Comparison of ENCODE assay signal across 35 cellular contexts in the genomic region with DNA sequence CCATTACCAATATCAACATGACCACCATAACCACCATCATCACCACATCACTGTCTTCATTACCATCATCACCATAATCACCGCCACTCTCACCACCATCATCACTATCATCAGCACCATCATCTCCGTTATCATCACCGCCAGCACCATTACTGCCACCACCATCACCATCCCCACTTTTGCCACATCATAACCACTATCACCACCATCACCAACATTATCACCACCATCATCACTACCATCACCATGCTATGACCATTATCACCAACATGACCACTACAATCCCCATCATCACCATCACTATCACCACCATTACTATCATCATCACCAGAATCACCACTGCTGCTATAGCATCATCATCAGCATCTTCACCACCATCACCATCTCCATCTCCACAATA. TPM values are rescaled to one million over a fixed set of nuclear protein-coding genes. Genes with fewer than 3 reads are reported as not detected.
"Had no signal": no experiment of that assay in that cellular context is flagged by ENCODE, and none has a peak within 500 bp of the region (broad histone marks: within the 10 kb centered on the region; RNA-seq: fewer than 3 reads in every experiment).

No MANE protein-coding gene starts in this region.

- H3K9me3 Mint-ChIP-seq: naive thymus-derived CD8-positive, alpha-beta T cell; natural killer cell treated with Interleukin-12 subunit alpha and Interleukin-12 subunit beta and Interleukin-15 and Interleukin-18, amount 100 ng/mL, for 72 hours; nephron progenitor cell; neural crest cell; stimulated activated memory B cell treated with anti-CD40 and anti-IgM and Interleukin-4, amounts not matched to agents 10 μg/mL and 1 μg/mL and 100 μg/mL, for 72 hours; stimulated activated naive CD8-positive, alpha-beta T cell treated with anti-CD3 and anti-CD28 coated beads, Interleukin-15, amount 100 ng/mL, for 72 hours; type B pancreatic cell had no signal

- H3K36me3 ChIP-seq: ovary, spleen, suprapubic skin, tibial artery, transverse colon, upper lobe of right lung, uterus had no signal

- H3K27ac Mint-ChIP-seq: naive thymus-derived CD8-positive, alpha-beta T cell; natural killer cell treated with Interleukin-12 subunit alpha and Interleukin-12 subunit beta and Interleukin-15 and Interleukin-18, amount 100 ng/mL, for 72 hours; nephron progenitor cell; progenitor cell of endocrine pancreas; stimulated activated memory B cell treated with anti-CD40 and anti-IgM and Interleukin-4, amounts not matched to agents 10 μg/mL and 1 μg/mL and 100 μg/mL, for 72 hours; stimulated activated naive CD8-positive, alpha-beta T cell treated with anti-CD3 and anti-CD28 coated beads, Interleukin-15, amount 100 ng/mL, for 72 hours; type B pancreatic cell had no signal

- H3K27ac ChIP-seq: ovary, parathyroid adenoma, psoas muscle, skin epidermis, spleen, suprapubic skin, testis, tibial artery, transverse colon, upper lobe of right lung, uterus had no signal

- H3K36me3 Mint-ChIP-seq: naive thymus-derived CD8-positive, alpha-beta T cell; natural killer cell treated with Interleukin-12 subunit alpha and Interleukin-12 subunit beta and Interleukin-15 and Interleukin-18, amount 100 ng/mL, for 72 hours; stimulated activated memory B cell treated with anti-CD40 and anti-IgM and Interleukin-4, amounts not matched to agents 10 μg/mL and 1 μg/mL and 100 μg/mL, for 72 hours; type B pancreatic cell had no signal

- H3K4me2 ChIP-seq: smooth muscle cell had no signal

- H3K4me3 ChIP-seq: ovary, psoas muscle, skin epidermis, smooth muscle cell, spleen, suprapubic skin, testis, tibial artery, transverse colon, upper lobe of right lung, uterus had no signal

- H3K27me3 Mint-ChIP-seq: stimulated activated memory B cell treated with anti-CD40 and anti-IgM and Interleukin-4, amounts not matched to agents 10 μg/mL and 1 μg/mL and 100 μg/mL, for 72 hours had no signal

- H2AFZ ChIP-seq: parathyroid adenoma had no signal

- ATAC-seq: naive thymus-derived CD8-positive, alpha-beta T cell; natural killer cell treated with Interleukin-12 subunit alpha and Interleukin-12 subunit beta and Interleukin-15 and Interleukin-18, amount 100 ng/mL, for 72 hours; psoas muscle; right cardiac atrium; sciatic nerve; stimulated activated memory B cell treated with anti-CD40 and anti-IgM and Interleukin-4, amounts not matched to agents 10 μg/mL and 1 μg/mL and 100 μg/mL, for 72 hours; stimulated activated naive CD8-positive, alpha-beta T cell treated with anti-CD3 and anti-CD28 coated beads, Interleukin-15, amount 100 ng/mL, for 72 hours; stimulated activated naive CD8-positive, alpha-beta T cell treated with anti-CD3 and anti-CD28 coated beads, Interleukin-15, Interleukin-2, amounts not matched to agents 100 U/mL and 50 U/mL, for 24 hours; upper lobe of right lung had no signal

- H3K4me1 ChIP-seq: parathyroid adenoma, psoas muscle, spleen, suprapubic skin, testis, tibial artery, transverse colon, upper lobe of right lung, uterus had no signal

- H3K4me3 Mint-ChIP-seq: naive thymus-derived CD8-positive, alpha-beta T cell; natural killer cell treated with Interleukin-12 subunit alpha and Interleukin-12 subunit beta and Interleukin-15 and Interleukin-18, amount 100 ng/mL, for 72 hours; nephron progenitor cell; neural crest cell; stimulated activated memory B cell treated with anti-CD40 and anti-IgM and Interleukin-4, amounts not matched to agents 10 μg/mL and 1 μg/mL and 100 μg/mL, for 72 hours; stimulated activated naive CD8-positive, alpha-beta T cell treated with anti-CD3 and anti-CD28 coated beads, Interleukin-15, amount 100 ng/mL, for 72 hours; type B pancreatic cell had no signal

- H3K4me1 Mint-ChIP-seq: naive thymus-derived CD8-positive, alpha-beta T cell; neural crest cell; stimulated activated memory B cell treated with anti-CD40 and anti-IgM and Interleukin-4, amounts not matched to agents 10 μg/mL and 1 μg/mL and 100 μg/mL, for 72 hours; stimulated activated naive CD8-positive, alpha-beta T cell treated with anti-CD3 and anti-CD28 coated beads, Interleukin-15, amount 100 ng/mL, for 72 hours had no signal

- H3K27me3 ChIP-seq: ovary, suprapubic skin, testis, tibial artery, transverse colon, upper lobe of right lung, uterus had no signal

- H3K9ac ChIP-seq: parathyroid adenoma had no signal

- H3K9me3 ChIP-seq: ovary, psoas muscle, spleen, suprapubic skin, testis, tibial artery, transverse colon, upper lobe of right lung, uterus had no signal

- H3K79me2 ChIP-seq: parathyroid adenoma had no signal

- DNase-seq: naive thymus-derived CD8-positive, alpha-beta T cell; nephron progenitor cell; occipital lobe; ovary; posterior cingulate gyrus; psoas muscle; right cardiac atrium; spleen; stimulated activated CD4-positive, alpha-beta T cell treated with anti-CD3 and anti-CD28 coated beads, Interleukin-12 subunit alpha, Interleukin-12 subunit beta, amount 100 ng/mL, for 4 hours; stimulated activated CD4-positive, alpha-beta T cell treated with anti-CD3 and anti-CD28 coated beads, Interleukin-1b, Interleukin-23, amount 100 ng/mL, for 48 hours; stimulated activated CD4-positive, alpha-beta T cell treated with anti-CD3 and anti-CD28 coated beads, Interleukin-4, amount 100 ng/mL, for 1 hour; stimulated activated CD4-positive, alpha-beta T cell treated with anti-CD3 and anti-CD28 coated beads, Interleukin-4, amount 100 ng/mL, for 4 hours; stimulated activated CD8-positive, alpha-beta memory T cell treated with anti-CD3 and anti-CD28 coated beads, Interleukin-4, amount 100 ng/mL, for 48 hours; stimulated activated naive CD4-positive, alpha-beta T cell; stimulated activated naive CD8-positive, alpha-beta T cell treated with anti-CD3 and anti-CD28 coated beads, Interleukin-15, amount 100 ng/mL, for 72 hours; stimulated activated naive CD8-positive, alpha-beta T cell treated with anti-CD3 and anti-CD28 coated beads, Interleukin-15, Interleukin-2, amounts not matched to agents 100 U/mL and 50 U/mL, for 24 hours; substantia nigra; testis; tibial artery; transverse colon; upper lobe of right lung; uterus had no signal

RNA-seq across cellular contexts. Expression of a gene that starts 25.7 kb away (rescaled TPM):
- total RNA-seq: naive thymus-derived CD8-positive, alpha-beta T cell; natural killer cell treated with Interleukin-12 subunit alpha and Interleukin-12 subunit beta and Interleukin-15 and Interleukin-18, amount 100 ng/mL, for 72 hours; neural crest cell; occipital lobe; osteoblast; ovary; progenitor cell of endocrine pancreas; psoas muscle; renal cortical epithelial cell; right cardiac atrium; sciatic nerve; smooth muscle cell; spleen; testis; transverse colon; upper lobe of right lung; urinary bladder; uterus had no signal
- polyA plus RNA-seq: naive thymus-derived CD8-positive, alpha-beta T cell; psoas muscle; right cardiac atrium; urinary bladder had no signal

RNA-seq across cellular contexts. Expression of a gene that starts 50.1 kb away (rescaled TPM):
- total RNA-seq: naive thymus-derived CD8-positive, alpha-beta T cell; natural killer cell treated with Interleukin-12 subunit alpha and Interleukin-12 subunit beta and Interleukin-15 and Interleukin-18, amount 100 ng/mL, for 72 hours; neural crest cell; occipital lobe; osteoblast; psoas muscle; renal cortical epithelial cell; right cardiac atrium; spleen; transverse colon; upper lobe of right lung; urinary bladder; uterus had no signal
- polyA plus RNA-seq: naive thymus-derived CD8-positive, alpha-beta T cell; psoas muscle; right cardiac atrium; spleen had no signal
